ENCODE assay signal across 9 cellular contexts in genomic region chr7:29609162-29610030, GRCh38. TPM values are rescaled to one million over a fixed set of nuclear protein-coding genes. Genes with fewer than 3 reads are reported as not detected.
A peak's percentile ranks its signal among the peaks of the same experiment; 100 is the strongest.
DNase-seq lines count a peak whose midpoint lies in the region; ATAC-seq, FAIRE-seq and TF ChIP-seq lines count a peak whose summit lies in the region.
"Had no signal": no experiment of that assay in that cellular context is flagged by ENCODE, and none has a peak within 500 bp of the region (broad histone marks: within the 10 kb centered on the region; RNA-seq: fewer than 3 reads in every experiment).

No MANE protein-coding gene starts in this region.

- H3K79me1 ChIP-seq in H1 (ENCODE audit: low read depth, low read length), result no peaks in the 10 kb centered on the region

- no peak overlapping the region for H3K27ac Mint-ChIP-seq in GM23338

- H2AFZ ChIP-seq in GM23338, result peak overlapping the region; percentile 0; the same call in 1 of the 2 replicates
- H2AFZ ChIP-seq in H1 (ENCODE audit: low read length), result 0 out of 2 replicates have a peak overlapping the region, but pooled peaks have one; percentile 71

- no peaks in the 10 kb centered on the region for H4K20me1 ChIP-seq in GM23338 (replicated peaks; ENCODE audit: insufficient read depth)
- no peaks in the 10 kb centered on the region for H4K20me1 ChIP-seq in H1 (replicated peaks in 1 of 2; ENCODE audit: control insufficient read depth in 1 of 2, insufficient read depth in 2 of 2, low read length in 2 of 2)

- H3K23me2 ChIP-seq in H1 (ENCODE audit: low read depth, low read length), result no peaks in the 10 kb centered on the region

- H4K5ac ChIP-seq in H1 (ENCODE audit: insufficient read length, low read depth, low read length), result no peak overlapping the region

- H3K27ac ChIP-seq in GM23338 (ENCODE audit: low read depth) (no peak overlapping the region), H1 (ENCODE audit: low read depth, low read length) (no peak overlapping the region), sigmoid colon (no peak overlapping the region), uterus (no peak overlapping the region)

- H3K79me2 ChIP-seq in GM23338 (replicated peaks; ENCODE audit: insufficient read depth) (no peaks in the 10 kb centered on the region), H1 (ENCODE audit: control insufficient read depth in 1 of 2, insufficient read depth in 2 of 2, low read length in 2 of 2) (no peaks in the 10 kb centered on the region)

- H3K4me3 Mint-ChIP-seq in GM23338, result no peak overlapping the region

- no peak overlapping the region for H3K56ac ChIP-seq in H1 (replicated peaks; ENCODE audit: insufficient read length, low read depth, low read length)

- ATAC-seq in GM23338 (peak; percentile 62), omental fat pad (ENCODE audit: low FRiP score) (peak; percentile 59), GM18519 (IDR thresholded peaks at IDR 0.05; ENCODE audit: low FRiP score, unreplicated experiment) (no peak), HG03196 (IDR thresholded peaks at IDR 0.05; ENCODE audit: unreplicated experiment) (no peak)

- H2BK12ac ChIP-seq in H1 (ENCODE audit: low read depth, low read length), result no peak overlapping the region

- H3K9ac ChIP-seq in H1 (replicated peaks in 1 of 4; ENCODE audit: extremely low read depth in 1 of 4, low read depth in 3 of 4, low read length in 3 of 4), result no peak overlapping the region

- peak; percentile 63 to 70 for TF ChIP-seq RAD21 in H1 (IDR thresholded peaks at IDR 0.05 in 1 of 2, conservative IDR thresholded peaks at IDR 0.05 in 1 of 2; ENCODE audit: low read depth in 2 of 2, low read length in 2 of 2)

- no peak overlapping the region for H3K23ac ChIP-seq in H1 (ENCODE audit: insufficient read length)

- H2BK5ac ChIP-seq in H1 (ENCODE audit: low read depth, low read length), result no peak overlapping the region

- no peak overlapping the region for H2BK120ac ChIP-seq in H1 (replicated peaks; ENCODE audit: low read depth, low read length)

- no peak overlapping the region for H3K4ac ChIP-seq in H1 (replicated peaks; ENCODE audit: insufficient read length, low read depth, low read length)

- no peak overlapping the region for H4K91ac ChIP-seq in H1 (replicated peaks; ENCODE audit: insufficient read length, low read length)

- CTCF ChIA-PET in H1 (lab: Charles Lee; ENCODE audit: partially characterized antibody), result interaction anchor here (0.6 to 3.3 kb wide), 12 partner anchors 10 to 194 kb away, joined by 3 to 16 read pairs (median 4); no protein-coding TSS in a partner anchor

- H3K9me2 ChIP-seq in GM23338 (ENCODE audit: insufficient read depth), result 0 out of 2 replicates have a peak, but pooled peaks cover 7% of the 10 kb centered on the region

- POLR2A ChIA-PET in H1 (lab: Charles Lee; ENCODE audit: partially characterized antibody), result no interaction called here

- peaks cover 8% of the 10 kb centered on the region for H3K27me3 Mint-ChIP-seq in GM23338 (ENCODE audit: insufficient read depth, low read depth, poor library complexity)

- no peak overlapping the region for H3K14ac ChIP-seq in H1 (ENCODE audit: insufficient read length)

- no peaks in the 10 kb centered on the region; the same call in 2 of the 3 replicates for H3K36me3 Mint-ChIP-seq in GM23338 (ENCODE audit: low read depth)

- no peaks in the 10 kb centered on the region for H3K9me3 ChIP-seq in H1 (ENCODE audit: insufficient read depth in 2 of 2, low read depth in 1 of 2, low read length in 1 of 2)
- no peaks in the 10 kb centered on the region for H3K9me3 ChIP-seq in sigmoid colon
- H3K9me3 ChIP-seq in uterus, result no peaks in the 10 kb centered on the region

- H2AK5ac ChIP-seq in H1 (ENCODE audit: low read depth, low read length), result no peak overlapping the region

- TF ChIP-seq EP300 in H1 (IDR thresholded peaks at IDR 0.05; ENCODE audit: borderline replicate concordance in 1 of 2, low read depth in 2 of 2, low read length in 2 of 2) (no peak), sigmoid colon (IDR thresholded peaks at IDR 0.05) (no peak)

- intact Hi-C loops in sigmoid colon (cut with DNase I), result no loop called here
- intact Hi-C loops in uterus (cut with DNase I; ENCODE audit: low total_unique reads), result no loop called here

- peak; percentile 57 for FAIRE-seq in H1 (lab: Jason Lieb, UNC)

- H3K27me3 ChIP-seq in GM23338 (ENCODE audit: insufficient read depth) (no peaks in the 10 kb centered on the region), H1 (replicated peaks in 1 of 4; ENCODE audit: control insufficient read depth in 3 of 4, extremely low read depth in 1 of 4, insufficient read depth in 3 of 4, low read length in 3 of 4) (no peaks in the 10 kb centered on the region), sigmoid colon (no peaks in the 10 kb centered on the region), uterus (no peaks in the 10 kb centered on the region)

- 66% methylated on average over 15 of the region's 15 CpGs; no CpG with 5 or more reads in 1 of the 2 experiments for WGBS in H1 (ENCODE audit: extremely low coverage in 1 of 2, insufficient coverage in 1 of 2, insufficient read length in 1 of 2, insufficient replicate concordance in 2 of 2, low coverage in 1 of 2, low lambda C conversion rate in 2 of 2, missing lambda C conversion rate in 1 of 2), 2 experiments
- 18 to 65% methylated on average over 15 of the region's 15 CpGs for WGBS in sigmoid colon, 2 donors

- H3F3A ChIP-seq in GM23338 (replicated peaks; ENCODE audit: low read depth), result no peaks in the 10 kb centered on the region

- H3K4me1 ChIP-seq in GM23338 (ENCODE audit: insufficient read depth) (peaks cover 30% of the 10 kb centered on the region), H1 (replicated peaks in 1 of 4; ENCODE audit: control insufficient read depth in 3 of 4, insufficient read depth in 4 of 4, low read length in 3 of 4) (peaks cover 7 to 17% (median 8%) of the 10 kb centered on the region in 4 experiments; a peak in 5 of 7 replicates), sigmoid colon (no peaks in the 10 kb centered on the region), uterus (no peaks in the 10 kb centered on the region)

- no peak overlapping the region for H2BK15ac ChIP-seq in H1 (ENCODE audit: low read length)

- no peak overlapping the region for H3K4me2 ChIP-seq in GM23338
- H3K4me2 ChIP-seq in H1 (ENCODE audit: insufficient read depth in 1 of 2, low read depth in 2 of 2, low read length in 2 of 2), result no peak overlapping the region

- H3K4me1 Mint-ChIP-seq in GM23338, result peaks cover 42% of the 10 kb centered on the region

- no peak for TF ChIP-seq POLR2A in H1 (IDR thresholded peaks at IDR 0.05; ENCODE audit: control extremely low read depth in 1 of 2, low read depth in 2 of 2, low read length in 2 of 2)
- peak in 1 of 2 donors; percentile 11 for TF ChIP-seq POLR2A in sigmoid colon (IDR thresholded peaks at IDR 0.05)
- TF ChIP-seq POLR2A in uterus (IDR thresholded peaks at IDR 0.05), result no peak

- DNase-seq in GM23338 (ENCODE audit: low spot score) (peak; percentile 91), NCI-H510A treated with DMSO at 0.1 percent for 48 hours (lab: John Stamatoyannopoulos, UW) (peak; percentile 76), H1 (ENCODE audit: low read depth in 1 of 2, low spot score in 2 of 2) (peak in 1 of 2 experiments; percentile 66), omental fat pad (ENCODE audit: low spot score) (no peak), sigmoid colon (no peak), uterus (no peak)

- H3K36me3 ChIP-seq in GM23338 (ENCODE audit: insufficient read depth), result no peaks in the 10 kb centered on the region
- H3K36me3 ChIP-seq in H1 (ENCODE audit: control insufficient read depth in 2 of 4, insufficient read depth in 4 of 4, low read length in 3 of 4), result no peaks in the 10 kb centered on the region
- H3K36me3 ChIP-seq in sigmoid colon, result no peaks in the 10 kb centered on the region
- no peaks in the 10 kb centered on the region for H3K36me3 ChIP-seq in uterus

- no peak overlapping the region for H2BK20ac ChIP-seq in H1 (ENCODE audit: low read length)

- H3K9me3 Mint-ChIP-seq in GM23338, result peaks cover 2% of the 10 kb centered on the region; the same call in 2 of the 3 replicates

- peak; percentile 82 to 90 for TF ChIP-seq CTCF in GM23338 (conservative IDR thresholded peaks at IDR 0.05; ENCODE audit: low read depth in 2 of 2)
- TF ChIP-seq CTCF in H1 (IDR thresholded peaks at IDR 0.05; ENCODE audit: control extremely low read depth in 1 of 3, insufficient read depth in 1 of 3, low read depth in 1 of 3, low read length in 3 of 3), result peak; percentile 55 to 96 (median 70)
- TF ChIP-seq CTCF in omental fat pad (IDR thresholded peaks at IDR 0.05), result peak in 1 of 3 donors; percentile 28
- TF ChIP-seq CTCF in sigmoid colon (IDR thresholded peaks at IDR 0.05), result peak in 2 of 4 experiments; percentile 16 to 41
- peak in 2 of 4 experiments; percentile 25 to 39 for TF ChIP-seq CTCF in uterus (IDR thresholded peaks at IDR 0.05)

- H3K4me3 ChIP-seq in GM23338 (no peak overlapping the region), H1 (ENCODE audit: extremely low read depth in 1 of 4, insufficient read depth in 2 of 4, low read depth in 3 of 4, low read length in 4 of 4) (no peak overlapping the region), sigmoid colon (no peak overlapping the region), uterus (no peak overlapping the region)

- H3K18ac ChIP-seq in H1 (ENCODE audit: extremely low read depth, low read length), result 0 out of 2 replicates have a peak overlapping the region, but pooled peaks have one; percentile 36

- H4K8ac ChIP-seq in H1 (ENCODE audit: extremely low read depth, insufficient read depth, low read length), result no peak overlapping the region

TF ChIP-seq in GM23338, 12 proteins besides CTCF, POLR2A, EP300 and RAD21:
- TF ChIP-seq NANOG (IDR thresholded peaks at IDR 0.05; ENCODE audit: borderline replicate concordance) (no peak), CREB1 (CRISPR knock-in tag; IDR thresholded peaks at IDR 0.05; ENCODE audit: low read depth) (0 out of 2 replicates have a peak, but pooled peaks have one; percentile 29)

TF ChIP-seq in H1, 55 proteins besides CTCF, POLR2A, EP300 and RAD21 (continues in another document):
- TF ChIP-seq YY1 (IDR thresholded peaks at IDR 0.05; ENCODE audit: low read depth, low read length), result 0 out of 2 replicates have a peak, but pooled peaks have one; percentile 45
- no peak for TF ChIP-seq BRCA1 (IDR thresholded peaks at IDR 0.05; ENCODE audit: low read depth, low read length)
- TF ChIP-seq TEAD4 (IDR thresholded peaks at IDR 0.05; ENCODE audit: low read depth, low read length), result peak; percentile 88

RNA-seq across cellular contexts. Expression of gene PRR15, which starts 45.8 kb away (rescaled TPM):
- 15.5 and 17.4 TPM in 2 replicates for total RNA-seq in GM23338 (2014; rRNA removed; shearing (Covaris generic))
- polyA plus RNA-seq in GM23338 (2016; fragmentation: Nextera tagmentation; extraction: Ambion mirVana) (8.5 and 9.6 TPM in 2 replicates), H1 (2011; rRNA removed) (4.9 and 8.4 TPM in 2 replicates), sigmoid colon (100 to 1,000 TPM; 104 to 318 (median 228) TPM)
- total RNA-seq in H1 (2021; fragmentation: NEBNext Ultra II Directional; extraction: Animal tissue kit (Norgen Biotek cat#: 25700)), result 7.9 and 10.1 TPM in 2 replicates
- 7.1 TPM for polyA plus RNA-seq in H1 (2011; cell fraction: cytosol; rRNA removed)
- polyA plus RNA-seq in H1 (2011; cell fraction: nucleus; rRNA removed), result 5.7 TPM
- polyA plus RNA-seq in H1 (2012, experiment 1 of 2), result 4.4 to 6.0 TPM (median 5.6 TPM) in 4 replicates
- polyA plus RNA-seq in H1 (2012, experiment 2 of 2), result 8.9 TPM
- 7.3 TPM for polyA plus RNA-seq in H1 (2013, experiment 1 of 2)
- 7.7 TPM for polyA plus RNA-seq in H1 (2013, experiment 2 of 2)
- 1.9 and 2.2 TPM in 2 replicates for polyA minus RNA-seq in H1 (2011; rRNA and poly(A)+ RNA removed)
- polyA minus RNA-seq in H1 (2011; cell fraction: cytosol; rRNA and poly(A)+ RNA removed), result 4.4 TPM
- polyA minus RNA-seq in H1 (2011; cell fraction: nucleus; rRNA and poly(A)+ RNA removed), result 4.6 TPM
- total RNA-seq in omental fat pad (10 to 100 TPM in 1 of 4 donors, 1 to 10 TPM in 3; 2.7 to 24.4 (median 5.1) TPM), sigmoid colon (under 1 TPM in 1 of 4 donors, not detected in 3; 0.27 TPM), uterus (1 to 10 TPM in 2 of 4 donors, not detected in 2; 1.8 to 2.3 TPM)
- total RNA-seq: activated CD8-positive, alpha-beta memory T cell treated with anti-CD3 and anti-CD28 coated beads for 36 hours had no signal

Comparison
In these comparisons a context has a peak if more than half of its experiments do, and no peak if none do; other contexts are left out.
1. ATAC-seq: peak in GM23338 (single experiment) and omental fat pad (single experiment); none in GM18519 (single experiment) and HG03196 (single experiment).
2. DNase-seq: peak in GM23338 (single experiment) and NCI-H510A treated with DMSO at 0.1 percent for 48 hours (single experiment); none in omental fat pad (single experiment), sigmoid colon (single experiment) and uterus (0 of 2).